8 cellular contexts compared by ENCODE assay signal in genomic region chr2:197435598-197436435, GRCh38. TPM values are rescaled to one million over a fixed set of nuclear protein-coding genes. Genes with fewer than 3 reads are reported as not detected.
A peak's percentile ranks its signal among the peaks of the same experiment; 100 is the strongest.
DNase-seq lines count a peak whose midpoint lies in the region; ATAC-seq and TF ChIP-seq lines count a peak whose summit lies in the region.

No MANE protein-coding gene starts in this region.

- peaks cover 43% of the 10 kb centered on the region for H3K4me1 Mint-ChIP-seq in CD8-positive, alpha-beta T cell (ENCODE audit: low read depth)
- peaks cover 34% of the 10 kb centered on the region for H3K4me1 Mint-ChIP-seq in activated T-helper 2 cell treated with anti-CD3 and anti-CD28 coated beads, Interferon-gamma antibody, Interleukin-2, Interleukin-4, amounts not matched to agents 10 μg/mL and 5 μg/mL and 100 μg/mL, durations not matched to agents 14 hours and 24 hours and 36 hours (ENCODE audit: low read depth)

- no peak for TF ChIP-seq CTCF in CD8-positive, alpha-beta T cell (IDR thresholded peaks at IDR 0.05)

- intact Hi-C loops in CD8-positive, alpha-beta T cell (cut with DNase I, micrococcal nuclease): loop anchor here (1.0 to 10.0 kb wide), 12 partner anchors 17 to 1781 kb away; partner anchors contain the start of genes COQ10B (in 2 of the 2), GTF3C3 (in 2 of the 2), MARS2 (in 2 of the 2) and CCDC150 (in 1 of the 2)
- intact Hi-C loops in activated T-helper 2 cell treated with anti-CD3 and anti-CD28 coated beads, Interferon-gamma antibody, Interleukin-2, Interleukin-4, amounts not matched to agents 10 μg/mL and 5 μg/mL and 100 μg/mL, durations not matched to agents 14 hours and 24 hours and 36 hours (cut with micrococcal nuclease): loop anchor here (1.0 to 10.0 kb wide), 6 partner anchors 17 to 1781 kb away; partner anchors contain the start of genes CCDC150, COQ10B, HSPD1 and PGAP1

- H3K4me3 Mint-ChIP-seq in CD8-positive, alpha-beta T cell: peak overlapping the region; percentile 100
- H3K4me3 Mint-ChIP-seq in activated T-helper 2 cell treated with anti-CD3 and anti-CD28 coated beads, Interferon-gamma antibody, Interleukin-2, Interleukin-4, amounts not matched to agents 10 μg/mL and 5 μg/mL and 100 μg/mL, durations not matched to agents 14 hours and 24 hours and 36 hours (ENCODE audit: low read depth): peak overlapping the region; percentile 89

- H3K36me3 ChIP-seq in CD8-positive, alpha-beta T cell (ENCODE audit: insufficient read depth, low read length): no peaks in the 10 kb centered on the region

- H3K27me3 ChIP-seq in CD8-positive, alpha-beta T cell (ENCODE audit: insufficient read depth, low read length): no peaks in the 10 kb centered on the region

- H3K4me3 ChIP-seq in CD8-positive, alpha-beta T cell (ENCODE audit: low read depth, low read length): peak overlapping the region; percentile 95

- no peaks in the 10 kb centered on the region for H3K27me3 Mint-ChIP-seq in CD8-positive, alpha-beta T cell (ENCODE audit: low read depth)
- no peaks in the 10 kb centered on the region for H3K27me3 Mint-ChIP-seq in activated T-helper 2 cell treated with anti-CD3 and anti-CD28 coated beads, Interferon-gamma antibody, Interleukin-2, Interleukin-4, amounts not matched to agents 10 μg/mL and 5 μg/mL and 100 μg/mL, durations not matched to agents 14 hours and 24 hours and 36 hours (ENCODE audit: low read depth)

- POLR2A ChIA-PET in CD8-positive, alpha-beta T cell (lab: Charles Lee): interaction anchor here (0.6 to 4.6 kb wide), 10 partner anchors 10 to 1827 kb away, joined by 3 to 97 read pairs (median 4); partner anchors contain the start of genes COQ10B, HSPD1, HSPE1 and MARS2

- CTCF ChIA-PET in CD8-positive, alpha-beta T cell (lab: Charles Lee): interaction anchor here (0.7 kb wide), 1 partner anchor 807 kb away, joined by 3 read pairs; no protein-coding TSS in a partner anchor

- no peak for DNase-seq in CD8-positive, alpha-beta T cell
- DNase-seq in activated T-helper 2 cell treated with anti-CD3 and anti-CD28 coated beads, Interferon-gamma antibody, Interleukin-2, Interleukin-4, amounts not matched to agents 10 μg/mL and 5 μg/mL and 100 μg/mL, durations not matched to agents 14 hours and 24 hours and 36 hours (ENCODE audit: low spot score): no peak
- peak; percentile 14 for DNase-seq in iris pigment epithelial cell (ENCODE audit: low read depth)
- no peak for DNase-seq in substantia nigra (lab: John Stamatoyannopoulos, UW)
- no peak for DNase-seq in GM19240 (ENCODE audit: insufficient read length, low spot score)

- H3K9me3 Mint-ChIP-seq in CD8-positive, alpha-beta T cell: no peaks in the 10 kb centered on the region
- no peaks in the 10 kb centered on the region for H3K9me3 Mint-ChIP-seq in activated T-helper 2 cell treated with anti-CD3 and anti-CD28 coated beads, Interferon-gamma antibody, Interleukin-2, Interleukin-4, amounts not matched to agents 10 μg/mL and 5 μg/mL and 100 μg/mL, durations not matched to agents 14 hours and 24 hours and 36 hours

- peak overlapping the region; percentile 98 for H3K27ac ChIP-seq in CD8-positive, alpha-beta T cell (ENCODE audit: low read depth, low read length)
- peak overlapping the region; percentile 89 for H3K27ac ChIP-seq in substantia nigra (ENCODE audit: low read depth, low read length, poor library complexity, severe bottlenecking)

- H3K9me3 ChIP-seq in CD8-positive, alpha-beta T cell (ENCODE audit: low read length): no peaks in the 10 kb centered on the region

- peak; percentile 3 for ATAC-seq in CD8-positive, alpha-beta T cell
- ATAC-seq in HG02884 (IDR thresholded peaks at IDR 0.05; ENCODE audit: unreplicated experiment) (peak; percentile 1), HG03159 (IDR thresholded peaks at IDR 0.05; ENCODE audit: unreplicated experiment) (no peak), GM21423 (IDR thresholded peaks at IDR 0.05; ENCODE audit: unreplicated experiment) (no peak)

- peak overlapping the region; percentile 100 for H3K27ac Mint-ChIP-seq in CD8-positive, alpha-beta T cell
- H3K27ac Mint-ChIP-seq in activated T-helper 2 cell treated with anti-CD3 and anti-CD28 coated beads, Interferon-gamma antibody, Interleukin-2, Interleukin-4, amounts not matched to agents 10 μg/mL and 5 μg/mL and 100 μg/mL, durations not matched to agents 14 hours and 24 hours and 36 hours: peak overlapping the region; percentile 100

- peaks cover 33% of the 10 kb centered on the region for H3K4me1 ChIP-seq in CD8-positive, alpha-beta T cell (ENCODE audit: insufficient read depth, low read length)

- H3K36me3 Mint-ChIP-seq in CD8-positive, alpha-beta T cell: peaks cover 23% of the 10 kb centered on the region
- H3K36me3 Mint-ChIP-seq in activated T-helper 2 cell treated with anti-CD3 and anti-CD28 coated beads, Interferon-gamma antibody, Interleukin-2, Interleukin-4, amounts not matched to agents 10 μg/mL and 5 μg/mL and 100 μg/mL, durations not matched to agents 14 hours and 24 hours and 36 hours (ENCODE audit: low read depth): peaks cover 18% of the 10 kb centered on the region

RNA-seq across cellular contexts. Expression of gene SF3B1, which starts 1.0 kb away (rescaled TPM):
- total RNA-seq in CD8-positive, alpha-beta T cell: 100 to 1,000 TPM; 525 to 526 TPM
- 284 and 289 TPM in 2 replicates for total RNA-seq in activated T-helper 2 cell treated with anti-CD3 and anti-CD28 coated beads, Interferon-gamma antibody, Interleukin-2, Interleukin-4, amounts not matched to agents 10 μg/mL and 5 μg/mL and 100 μg/mL, durations not matched to agents 14 hours and 24 hours and 36 hours

RNA-seq across cellular contexts. Expression of gene COQ10B, which starts 17.5 kb away (rescaled TPM):
- 10 to 100 TPM; 66.9 to 67.6 TPM for total RNA-seq in CD8-positive, alpha-beta T cell
- 19.9 and 20.8 TPM in 2 replicates for total RNA-seq in activated T-helper 2 cell treated with anti-CD3 and anti-CD28 coated beads, Interferon-gamma antibody, Interleukin-2, Interleukin-4, amounts not matched to agents 10 μg/mL and 5 μg/mL and 100 μg/mL, durations not matched to agents 14 hours and 24 hours and 36 hours

Comparison
In these comparisons a context has a peak if more than half of its experiments do, and no peak if none do; other contexts are left out.
1. ATAC-seq: peak in CD8-positive, alpha-beta T cell (single experiment) and HG02884 (single experiment); none in HG03159 (single experiment) and GM21423 (single experiment).